In the genomic region with DNA sequence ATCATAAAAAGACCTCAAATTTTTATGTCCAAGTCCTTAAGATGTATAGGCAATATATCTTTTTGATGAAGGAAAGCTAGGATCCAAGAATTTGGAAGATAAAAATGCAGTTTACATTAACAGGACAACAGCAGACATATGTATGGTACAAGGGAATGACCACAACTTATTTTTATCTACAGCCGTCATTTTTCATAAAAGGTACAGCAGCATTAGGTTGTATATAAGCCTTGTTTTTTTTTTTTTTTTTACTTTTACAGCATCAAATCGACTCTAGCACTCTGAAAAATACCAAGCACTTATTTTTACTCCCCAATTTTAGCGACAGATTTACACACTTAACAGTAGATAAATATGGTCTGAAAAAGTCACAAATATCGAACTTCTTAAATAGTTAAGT, we compare ENCODE assay signal across 8 cellular contexts. TPM values are rescaled to one million over a fixed set of nuclear protein-coding genes. Genes with fewer than 3 reads are reported as not detected.
DNase-seq lines count a peak whose midpoint lies in the region; ATAC-seq, FAIRE-seq and TF ChIP-seq lines count a peak whose summit lies in the region.

No MANE protein-coding gene starts in this region.

- H3K4me2 ChIP-seq in OCI-LY1 (ENCODE audit: low read length), result peak overlapping the region; percentile 90

- H3K9me3 Mint-ChIP-seq in Calu3 (ENCODE audit: low read depth, unreplicated experiment) (no peaks in the 10 kb centered on the region), endodermal cell (no peaks in the 10 kb centered on the region), osteocyte (ENCODE audit: unreplicated experiment) (no peaks in the 10 kb centered on the region)

- peak overlapping the region; percentile 94 for H3K27ac Mint-ChIP-seq in Calu3 (ENCODE audit: unreplicated experiment)
- peak overlapping the region; percentile 93 for H3K27ac Mint-ChIP-seq in endodermal cell
- H3K27ac Mint-ChIP-seq in osteocyte (ENCODE audit: unreplicated experiment), result peak overlapping the region; percentile 92

- H3K4me1 ChIP-seq in OCI-LY1 (ENCODE audit: insufficient read depth, low read length, severe bottlenecking) (peaks cover 61% of the 10 kb centered on the region), endodermal cell (ENCODE audit: control insufficient read depth, insufficient read depth, low read length) (no peaks in the 10 kb centered on the region)

- H3K9me3 ChIP-seq in OCI-LY1 (ENCODE audit: low read length), result no peaks in the 10 kb centered on the region
- no peaks in the 10 kb centered on the region for H3K9me3 ChIP-seq in endodermal cell (ENCODE audit: control insufficient read depth, low read length)

- no peaks in the 10 kb centered on the region for H3K27me3 ChIP-seq in OCI-LY1 (ENCODE audit: insufficient read depth, low read length)
- no peaks in the 10 kb centered on the region for H3K27me3 ChIP-seq in endodermal cell (ENCODE audit: control insufficient read depth, insufficient read depth, low read length, poor library complexity, severe bottlenecking)

- DNase-seq in Calu3, result no peak
- no peak for DNase-seq in endodermal cell
- DNase-seq in osteocyte (ENCODE audit: extremely low spot score, unreplicated experiment), result no peak
- DNase-seq in NCI-H748 (lab: John Stamatoyannopoulos, UW; ENCODE audit: unreplicated experiment), result no peak
- no peak for DNase-seq in HTR-8/SVneo (ENCODE audit: insufficient read length, low spot score)

- H3K27ac ChIP-seq in OCI-LY1 (ENCODE audit: low read depth, low read length, poor library complexity, severe bottlenecking) (peak overlapping the region; percentile 95), endodermal cell (ENCODE audit: low read depth, low read length) (no peak overlapping the region)

- H3K4me1 Mint-ChIP-seq in Calu3 (ENCODE audit: low read depth, unreplicated experiment) (peaks cover 22% of the 10 kb centered on the region), endodermal cell (peaks cover 32% of the 10 kb centered on the region), osteocyte (ENCODE audit: unreplicated experiment) (peaks cover 56% of the 10 kb centered on the region)

- CTCF ChIA-PET in Calu3 (lab: Charles Lee), result no interaction called here

- no peaks in the 10 kb centered on the region for H3K9me2 ChIP-seq in OCI-LY1 (ENCODE audit: low read depth, low read length)

- no peaks in the 10 kb centered on the region for H4K20me1 ChIP-seq in OCI-LY1 (ENCODE audit: insufficient read depth, low read length)

- WGBS in endodermal cell (ENCODE audit: insufficient coverage in 1 of 2, insufficient read length in 1 of 2), 2 experiments, result 18% methylated on average over 3 of the region's 4 CpGs; no CpG with 5 or more reads in 1 of the 2 experiments

- peaks cover 60% of the 10 kb centered on the region for H3K36me3 Mint-ChIP-seq in Calu3 (ENCODE audit: insufficient read depth, unreplicated experiment)
- peaks cover 24% of the 10 kb centered on the region for H3K36me3 Mint-ChIP-seq in endodermal cell (ENCODE audit: low read depth)
- H3K36me3 Mint-ChIP-seq in osteocyte (ENCODE audit: unreplicated experiment), result peaks cover 20% of the 10 kb centered on the region

- H2AFZ ChIP-seq in OCI-LY1 (ENCODE audit: low read length), result no peak overlapping the region

- TF ChIP-seq CTCF in Calu3 (IDR thresholded peaks at IDR 0.05; ENCODE audit: unreplicated experiment) (no peak), OCI-LY1 (IDR thresholded peaks at IDR 0.05; ENCODE audit: low read length) (no peak), endodermal cell (conservative IDR thresholded peaks at IDR 0.05) (no peak), osteocyte (IDR thresholded peaks at IDR 0.05) (no peak)

- H3K9ac ChIP-seq in OCI-LY1 (ENCODE audit: low read length) (peak overlapping the region; percentile 94), endodermal cell (ENCODE audit: extremely low read depth, low read length, poor library complexity, severe bottlenecking) (peak overlapping the region; percentile 98)

- ATAC-seq in GM21825 (IDR thresholded peaks at IDR 0.05; ENCODE audit: unreplicated experiment), result no peak
- ATAC-seq in HG03520 (IDR thresholded peaks at IDR 0.05; ENCODE audit: unreplicated experiment), result no peak

- peaks cover 60% of the 10 kb centered on the region for H3K79me2 ChIP-seq in OCI-LY1 (ENCODE audit: insufficient read depth, low read length)

- H3K4me3 Mint-ChIP-seq in Calu3 (ENCODE audit: low read depth, unreplicated experiment) (peak overlapping the region; percentile 93), endodermal cell (peak overlapping the region; percentile 86), osteocyte (ENCODE audit: unreplicated experiment) (peak overlapping the region; percentile 94)

- H3K36me3 ChIP-seq in OCI-LY1 (ENCODE audit: insufficient read depth, low read length) (peaks cover 59% of the 10 kb centered on the region), endodermal cell (ENCODE audit: control insufficient read depth, insufficient read depth, low read length) (peaks cover 48% of the 10 kb centered on the region)

- H3K27me3 Mint-ChIP-seq in Calu3 (ENCODE audit: unreplicated experiment), result no peaks in the 10 kb centered on the region
- H3K27me3 Mint-ChIP-seq in endodermal cell (ENCODE audit: insufficient read depth), result no peaks in the 10 kb centered on the region
- no peaks in the 10 kb centered on the region for H3K27me3 Mint-ChIP-seq in osteocyte (ENCODE audit: unreplicated experiment)

- H3F3A ChIP-seq in OCI-LY1 (ENCODE audit: insufficient read depth, low read length), result no peaks in the 10 kb centered on the region

- peak overlapping the region; percentile 97 for H3K4me3 ChIP-seq in OCI-LY1 (ENCODE audit: low read depth, low read length, poor library complexity, severe bottlenecking)
- peak overlapping the region; percentile 87 for H3K4me3 ChIP-seq in endodermal cell (ENCODE audit: low read length)

- no TSS peak for BruUV-seq in Calu3 (replicated peaks; lab: Mats Ljungman, UMichigan)

- intact Hi-C loops in Calu3 (cut with micrococcal nuclease; ENCODE audit: unreplicated experiment), result no loop called here

- FAIRE-seq in HTR-8/SVneo (lab: Jason Lieb, UNC), result no peak

RNA-seq across cellular contexts. Expression of a gene that starts 1.3 kb away (rescaled TPM):
- 113 and 121 TPM in 2 replicates for total RNA-seq in Calu3 (2022)
- total RNA-seq in endodermal cell, result 100 to 1,000 TPM; 162 to 170 TPM
- polyA plus RNA-seq in endodermal cell (2013, experiment 1 of 2), result 167 TPM
- polyA plus RNA-seq in endodermal cell (2013, experiment 2 of 2), result 155 TPM
- 87.0 and 93.3 TPM in 2 replicates for total RNA-seq in osteocyte

RNA-seq across cellular contexts. Expression of a gene that starts 19.2 kb away (rescaled TPM):
- total RNA-seq in Calu3 (2022) (57.9 and 59.0 TPM in 2 replicates), endodermal cell (100 to 1,000 TPM; 107 to 108 TPM), osteocyte (58.9 and 63.7 TPM in 2 replicates)
- polyA plus RNA-seq in endodermal cell (2013, experiment 1 of 2), result 132 TPM
- polyA plus RNA-seq in endodermal cell (2013, experiment 2 of 2), result 128 TPM
